1 cellular context compared by ENCODE assay signal in genomic region chr9:136645343-136645902, GRCh38.
TF ChIP-seq lines count a peak whose summit lies in the region.

No MANE protein-coding gene starts in this region.

TF ChIP-seq in H1, 55 proteins besides CTCF, POLR2A, EP300 and RAD21:
- TF ChIP-seq SIX5 (IDR thresholded peaks at IDR 0.05; ENCODE audit: low read depth, low read length) = no peak
- TF ChIP-seq BCL11A (IDR thresholded peaks at IDR 0.05; ENCODE audit: low read depth in 2 of 2, low read length in 2 of 2) = no peak
- TF ChIP-seq E2F6 (IDR thresholded peaks at IDR 0.05) = no peak
- TF ChIP-seq CEBPB (IDR thresholded peaks at IDR 0.05; ENCODE audit: low read depth, low read length) = no peak
- TF ChIP-seq SRF (IDR thresholded peaks at IDR 0.05; ENCODE audit: low read depth, low read length) = no peak
- TF ChIP-seq MAX (IDR thresholded peaks at IDR 0.05) = no peak
- TF ChIP-seq HDAC2 (IDR thresholded peaks at IDR 0.05; ENCODE audit: borderline replicate concordance in 1 of 2, low read depth in 2 of 2, low read length in 2 of 2) = no peak
- no peak for TF ChIP-seq NRF1 (IDR thresholded peaks at IDR 0.05; ENCODE audit: low read depth, low read length)
- TF ChIP-seq NANOG (IDR thresholded peaks at IDR 0.05; ENCODE audit: insufficient read depth, low read depth, low read length, poor library complexity, severe bottlenecking) = no peak
TF ChIP-seq in H1: peak in this region for 0.
